Comparison of ENCODE assay signal across 1 cellular context in genomic region chr2:42123426-42123825, GRCh38.
A peak's percentile ranks its signal among the peaks of the same experiment; 100 is the strongest.
TF ChIP-seq lines count a peak whose summit lies in the region.

No MANE protein-coding gene starts in this region.

TF ChIP-seq in HepG2, 621 proteins besides CTCF, POLR2A, EP300 and RAD21:
- TF ChIP-seq ZNF18 (CRISPR knock-in tag; IDR thresholded peaks at IDR 0.05; ENCODE audit: insufficient replicate concordance) (no peak), NCOA1 (CRISPR knock-in tag; IDR thresholded peaks at IDR 0.05) (0 out of 2 replicates have a peak, but pooled peaks have one; percentile 39), ZNF574 (CRISPR knock-in tag; IDR thresholded peaks at IDR 0.05) (no peak), ZNF816 (CRISPR knock-in tag; IDR thresholded peaks at IDR 0.05; ENCODE audit: borderline replicate concordance) (0 out of 2 replicates have a peak, but pooled peaks have one; percentile 31), MIXL1 (CRISPR knock-in tag; IDR thresholded peaks at IDR 0.05) (0 out of 2 replicates have a peak, but pooled peaks have one; percentile 4)
